31 cellular contexts compared by ENCODE assay signal in genomic region chr16:55322327-55322726, GRCh38. TPM values are rescaled to one million over a fixed set of nuclear protein-coding genes. Genes with fewer than 3 reads are reported as not detected.
"Had no signal": no experiment of that assay in that cellular context is flagged by ENCODE, and none has a peak within 500 bp of the region (broad histone marks: within the 10 kb centered on the region; RNA-seq: fewer than 3 reads in every experiment).

No MANE protein-coding gene starts in this region.

- H3K4me3 Mint-ChIP-seq: dendritic cell treated with granulocyte-macrophage colony-stimulating factor and Interleukin-4, amounts not matched to agents 40 ng/mL and 50 ng/mL, for 4 days; effector memory CD8-positive, alpha-beta T cell; endodermal cell; mesothelial cell of epicardium; naive B cell had no signal

- H3K9me3 Mint-ChIP-seq: dendritic cell treated with granulocyte-macrophage colony-stimulating factor and Interleukin-4, amounts not matched to agents 40 ng/mL and 50 ng/mL, for 4 days; effector memory CD8-positive, alpha-beta T cell; endodermal cell; mesothelial cell of epicardium had no signal

- H3K36me3 ChIP-seq: colonic mucosa, esophagus squamous epithelium, gastrocnemius medialis, heart right ventricle, left lung, lower lobe of right lung had no signal

- H3K4me1 ChIP-seq: colonic mucosa had no signal

- H3K27ac Mint-ChIP-seq: dendritic cell treated with granulocyte-macrophage colony-stimulating factor and Interleukin-4, amounts not matched to agents 40 ng/mL and 50 ng/mL, for 4 days; effector memory CD8-positive, alpha-beta T cell; endodermal cell; mesothelial cell of epicardium; naive B cell had no signal

- H3K9me3 ChIP-seq: colonic mucosa, esophagus squamous epithelium, gastrocnemius medialis, heart right ventricle, left lung, lower lobe of right lung, mucosa of descending colon had no signal

- H3K36me3 Mint-ChIP-seq: mesothelial cell of epicardium had no signal

- H3K27ac ChIP-seq: colonic mucosa, epithelial cell of prostate, esophagus squamous epithelium, gastrocnemius medialis, left lung, lower lobe of right lung had no signal

- FAIRE-seq: endometrium, islet of Langerhans, keratinocyte had no signal

- H3K4me3 ChIP-seq: colonic mucosa, esophagus squamous epithelium, gastrocnemius medialis, left lung, lower lobe of right lung, mucosa of descending colon had no signal

- DNase-seq: colonic mucosa; cortex of kidney; effector CD8-positive, alpha-beta T cell; effector memory CD8-positive, alpha-beta T cell; endodermal cell; erythroblast; esophagus squamous epithelium; foreskin fibroblast; foreskin melanocyte; gastrocnemius medialis; glutamatergic neuron; head of caudate nucleus; heart right ventricle; hippocampal formation; left cardiac atrium; left lung; left ventricle myocardium superior; lower lobe of right lung; mesenchymal stem cell; mucosa of descending colon; naive B cell had no signal

- ATAC-seq: effector memory CD8-positive, alpha-beta T cell; esophagus mucosa; gastrocnemius medialis; heart right ventricle; left cardiac atrium; left lung; left ventricle myocardium superior; lower lobe of right lung; mucosa of descending colon had no signal

RNA-seq across cellular contexts. Expression of gene IRX6, which starts 1.7 kb away (rescaled TPM):
- total RNA-seq: colonic mucosa, dermis microvascular lymphatic vessel endothelial cell, glomerular endothelial cell, left ventricle myocardium superior, lung microvascular endothelial cell had no signal
- polyA plus RNA-seq: keratinocyte had no signal
